ENCODE assay signal across 13 cellular contexts in the genomic region with DNA sequence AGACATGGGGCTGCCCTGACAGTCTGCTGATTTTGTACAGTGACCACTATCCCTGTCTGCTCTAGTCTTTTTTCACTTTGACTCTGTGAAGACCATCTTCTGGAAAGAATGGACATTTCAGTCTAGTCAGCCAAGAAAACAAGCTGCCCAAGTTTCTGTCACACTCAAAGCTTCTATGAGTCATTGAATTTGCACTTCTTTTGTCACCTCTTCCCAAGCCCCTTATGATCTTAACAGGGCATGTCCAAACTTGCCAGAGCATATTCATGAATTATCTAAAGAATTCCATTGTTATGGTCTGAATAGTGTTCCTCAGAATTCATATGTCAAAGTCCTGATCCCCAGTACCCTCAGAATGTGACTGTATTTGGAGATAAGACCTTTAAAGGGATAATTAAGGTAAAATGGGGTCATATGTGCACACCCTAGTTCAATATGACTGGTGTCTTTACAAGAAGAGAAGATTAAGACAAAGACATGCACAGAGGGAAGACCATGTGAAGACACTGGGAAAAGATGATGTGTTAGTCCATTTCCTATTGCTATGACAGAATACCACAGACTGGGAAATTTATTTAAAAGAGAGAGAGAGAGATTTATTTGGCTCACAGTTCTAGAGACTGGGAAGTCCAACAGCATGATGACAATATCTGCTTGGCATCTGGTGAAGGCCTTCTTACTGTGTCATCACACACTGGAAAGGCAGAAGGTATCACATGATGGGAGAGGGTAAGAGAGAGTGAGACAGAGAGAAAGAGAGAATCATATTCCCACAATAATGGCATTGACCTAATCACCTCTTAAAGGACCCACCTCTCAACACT.
DNase-seq lines count a peak whose midpoint lies in the region; ATAC-seq and TF ChIP-seq lines count a peak whose summit lies in the region.
"Had no signal": no experiment of that assay in that cellular context is flagged by ENCODE, and none has a peak within 500 bp of the region (broad histone marks: within the 10 kb centered on the region; RNA-seq: fewer than 3 reads in every experiment).

No MANE protein-coding gene starts in this region.

- peaks cover 35 to 51% of the 10 kb centered on the region in 2 donors for H3K36me3 Mint-ChIP-seq in activated naive CD4-positive, alpha-beta T cell treated with anti-CD3 and anti-CD28 coated beads, Interleukin-2, amount 50 U/mL, for 72 hours
- H3K36me3 Mint-ChIP-seq in activated naive CD4-positive, alpha-beta T cell treated with anti-CD3 and anti-CD28 coated beads, Interleukin-2, amount 10 ng/mL, durations not matched to agents 7 days and 5 days: peaks cover 11% of the 10 kb centered on the region
- peaks cover 3% of the 10 kb centered on the region for H3K36me3 Mint-ChIP-seq in type B pancreatic cell

- DNase-seq in activated naive CD4-positive, alpha-beta T cell treated with anti-CD3 and anti-CD28 coated beads, Interleukin-2, amount 50 U/mL, for 72 hours (ENCODE audit: low spot score in 2 of 2): no peak
- DNase-seq in activated naive CD4-positive, alpha-beta T cell treated with anti-CD3 and anti-CD28 coated beads, Interleukin-2, amount 10 ng/mL, durations not matched to agents 7 days and 5 days: no peak
- DNase-seq in NCI-H226 (peak; percentile 5), type B pancreatic cell (ENCODE audit: extremely low spot score, unreplicated experiment) (no peak), D341Med (ENCODE audit: low spot score) (no peak)
- DNase-seq: islet precursor cell, mucosa of descending colon, NCI-H146, NCI-H774 had no signal

- peaks cover 27 to 32% of the 10 kb centered on the region in 2 donors for H3K9me3 Mint-ChIP-seq in activated naive CD4-positive, alpha-beta T cell treated with anti-CD3 and anti-CD28 coated beads, Interleukin-2, amount 50 U/mL, for 72 hours
- H3K9me3 Mint-ChIP-seq in activated naive CD4-positive, alpha-beta T cell treated with anti-CD3 and anti-CD28 coated beads, Interleukin-2, amount 10 ng/mL, durations not matched to agents 7 days and 5 days: peaks cover 14% of the 10 kb centered on the region
- peaks cover 9% of the 10 kb centered on the region for H3K9me3 Mint-ChIP-seq in type B pancreatic cell

- TF ChIP-seq CTCF in type B pancreatic cell (conservative IDR thresholded peaks at IDR 0.05): no peak

- CTCF ChIA-PET in activated naive CD4-positive, alpha-beta T cell treated with anti-CD3 and anti-CD28 coated beads, Interleukin-2, amount 10 ng/mL, durations not matched to agents 7 days and 5 days (lab: Charles Lee): no interaction called here

- no peaks in the 10 kb centered on the region for H3K27me3 Mint-ChIP-seq in activated naive CD4-positive, alpha-beta T cell treated with anti-CD3 and anti-CD28 coated beads, Interleukin-2, amount 10 ng/mL, durations not matched to agents 7 days and 5 days
- no peaks in the 10 kb centered on the region for H3K27me3 Mint-ChIP-seq in type B pancreatic cell
- H3K27me3 Mint-ChIP-seq: activated naive CD4-positive, alpha-beta T cell treated with anti-CD3 and anti-CD28 coated beads, Interleukin-2, amount 50 U/mL, for 24 hours had no signal

- peak overlapping the region in 1 of 2 donors; percentile 92 for H3K27ac Mint-ChIP-seq in activated naive CD4-positive, alpha-beta T cell treated with anti-CD3 and anti-CD28 coated beads, Interleukin-2, amount 50 U/mL, for 72 hours
- no peak overlapping the region for H3K27ac Mint-ChIP-seq in activated naive CD4-positive, alpha-beta T cell treated with anti-CD3 and anti-CD28 coated beads, Interleukin-2, amount 10 ng/mL, durations not matched to agents 7 days and 5 days
- H3K27ac Mint-ChIP-seq in type B pancreatic cell: peak overlapping the region; percentile 57
- H3K27ac Mint-ChIP-seq: activated naive CD4-positive, alpha-beta T cell treated with anti-CD3 and anti-CD28 coated beads, Interleukin-2, amount 50 U/mL, for 24 hours had no signal

- ATAC-seq in activated naive CD4-positive, alpha-beta T cell treated with anti-CD3 and anti-CD28 coated beads, Interleukin-2, amount 50 U/mL, for 72 hours: peak; percentile 16 to 80
- peak; percentile 53 for ATAC-seq in esophagus mucosa
- ATAC-seq in HG02885 (IDR thresholded peaks at IDR 0.05; ENCODE audit: poor library complexity, unreplicated experiment): no peak
- no peak for ATAC-seq in HG02938 (IDR thresholded peaks at IDR 0.05; ENCODE audit: unreplicated experiment)
- ATAC-seq: mucosa of descending colon had no signal

- no peak overlapping the region for H3K4me3 Mint-ChIP-seq in activated naive CD4-positive, alpha-beta T cell treated with anti-CD3 and anti-CD28 coated beads, Interleukin-2, amount 10 ng/mL, durations not matched to agents 7 days and 5 days
- no peak overlapping the region for H3K4me3 Mint-ChIP-seq in type B pancreatic cell
- H3K4me3 Mint-ChIP-seq: activated naive CD4-positive, alpha-beta T cell treated with anti-CD3 and anti-CD28 coated beads, Interleukin-2, amount 50 U/mL, for 24 hours had no signal

- peaks cover 16% of the 10 kb centered on the region for H3K4me1 Mint-ChIP-seq in activated naive CD4-positive, alpha-beta T cell treated with anti-CD3 and anti-CD28 coated beads, Interleukin-2, amount 10 ng/mL, durations not matched to agents 7 days and 5 days
- peaks cover 6% of the 10 kb centered on the region for H3K4me1 Mint-ChIP-seq in type B pancreatic cell (ENCODE audit: unreplicated experiment)

Comparison
In these comparisons a context has a peak if more than half of its experiments do, and no peak if none do; other contexts are left out.
1. ATAC-seq: peak in activated naive CD4-positive, alpha-beta T cell treated with anti-CD3 and anti-CD28 coated beads, Interleukin-2, amount 50 U/mL, for 72 hours (2 of 2) and esophagus mucosa (single experiment); none in HG02885 (single experiment) and HG02938 (single experiment).